Comparison of ENCODE assay signal across 8 cellular contexts in genomic region chr6:63635165-63635562, GRCh38. TPM values are rescaled to one million over a fixed set of nuclear protein-coding genes. Genes with fewer than 3 reads are reported as not detected.
DNase-seq lines count a peak whose midpoint lies in the region; ATAC-seq and TF ChIP-seq lines count a peak whose summit lies in the region.

No MANE protein-coding gene starts in this region.

- peak overlapping the region; percentile 66 for H3K4me2 ChIP-seq in OCI-LY1 (ENCODE audit: low read length)

- TF ChIP-seq CTCF in OCI-LY1 (IDR thresholded peaks at IDR 0.05; ENCODE audit: low read length) (no peak), osteocyte (IDR thresholded peaks at IDR 0.05) (no peak)

- peak overlapping the region; percentile 99 to 100 for H3K27ac Mint-ChIP-seq in effector memory CD8-positive, alpha-beta T cell
- peak overlapping the region; percentile 70 for H3K27ac Mint-ChIP-seq in osteocyte (ENCODE audit: unreplicated experiment)

- ATAC-seq in effector memory CD8-positive, alpha-beta T cell (replicated peaks): no peak

- H3K27me3 ChIP-seq in HAP-1 (ENCODE audit: low read depth) (no peaks in the 10 kb centered on the region), OCI-LY1 (ENCODE audit: insufficient read depth, low read length) (no peaks in the 10 kb centered on the region)

- peaks cover 0 to 5% of the 10 kb centered on the region in 2 donors for H3K27me3 Mint-ChIP-seq in effector memory CD8-positive, alpha-beta T cell
- H3K27me3 Mint-ChIP-seq in osteocyte (ENCODE audit: unreplicated experiment): peaks cover 29% of the 10 kb centered on the region

- H3F3A ChIP-seq in OCI-LY1 (ENCODE audit: insufficient read depth, low read length): no peaks in the 10 kb centered on the region; the same call in 1 of the 2 replicates

- H3K36me3 ChIP-seq in ES-I3 (ENCODE audit: insufficient read depth, low read length): no peaks in the 10 kb centered on the region
- no peaks in the 10 kb centered on the region; the same call in 1 of the 2 replicates for H3K36me3 ChIP-seq in HAP-1 (replicated peaks)
- H3K36me3 ChIP-seq in OCI-LY1 (ENCODE audit: insufficient read depth, low read length): no peaks in the 10 kb centered on the region

- H3K9ac ChIP-seq in ES-I3 (ENCODE audit: low read depth, low read length): peak overlapping the region; percentile 74
- peak overlapping the region; percentile 91 for H3K9ac ChIP-seq in OCI-LY1 (ENCODE audit: low read length)

- H3K36me3 Mint-ChIP-seq in effector memory CD8-positive, alpha-beta T cell (ENCODE audit: insufficient read depth): peaks cover 20% of the 10 kb centered on the region
- no peaks in the 10 kb centered on the region for H3K36me3 Mint-ChIP-seq in osteocyte (ENCODE audit: unreplicated experiment)

- in situ Hi-C loops in HAP-1 (cut with MboI; ENCODE audit: low sequenced_read_pairs): no loop called here

- H3K9me3 ChIP-seq in ES-I3 (ENCODE audit: control insufficient read depth, insufficient read depth, low read length) (no peaks in the 10 kb centered on the region), HAP-1 (no peaks in the 10 kb centered on the region), OCI-LY1 (ENCODE audit: low read length) (no peaks in the 10 kb centered on the region)

- H3K27ac ChIP-seq in OCI-LY1 (ENCODE audit: low read depth, low read length, poor library complexity, severe bottlenecking): no peak overlapping the region

- H3K9me2 ChIP-seq in OCI-LY1 (ENCODE audit: low read depth, low read length): no peaks in the 10 kb centered on the region

- H3K4me3 ChIP-seq in HAP-1 (peak overlapping the region; percentile 86), OCI-LY1 (ENCODE audit: low read depth, low read length, poor library complexity, severe bottlenecking) (peak overlapping the region; percentile 96)

- no peaks in the 10 kb centered on the region for H4K20me1 ChIP-seq in OCI-LY1 (ENCODE audit: insufficient read depth, low read length)

- peaks cover 22 to 36% of the 10 kb centered on the region in 2 donors for H3K4me1 Mint-ChIP-seq in effector memory CD8-positive, alpha-beta T cell (ENCODE audit: low read depth in 2 of 2)
- peaks cover 46% of the 10 kb centered on the region for H3K4me1 Mint-ChIP-seq in osteocyte (ENCODE audit: unreplicated experiment)

- H2AFZ ChIP-seq in OCI-LY1 (ENCODE audit: low read length): peak overlapping the region; percentile 52

- peak overlapping the region; percentile 98 to 99 for H3K4me3 Mint-ChIP-seq in effector memory CD8-positive, alpha-beta T cell
- peak overlapping the region; percentile 97 for H3K4me3 Mint-ChIP-seq in osteocyte (ENCODE audit: unreplicated experiment)

- H3K4me1 ChIP-seq in ES-I3 (ENCODE audit: insufficient read depth, low read length) (peaks cover 19% of the 10 kb centered on the region; the same call in 1 of the 2 replicates), HAP-1 (peaks cover 21% of the 10 kb centered on the region), OCI-LY1 (ENCODE audit: insufficient read depth, low read length, severe bottlenecking) (peaks cover 40% of the 10 kb centered on the region)

- H3K9me3 Mint-ChIP-seq in effector memory CD8-positive, alpha-beta T cell: no peaks in the 10 kb centered on the region
- H3K9me3 Mint-ChIP-seq in osteocyte (ENCODE audit: unreplicated experiment): no peaks in the 10 kb centered on the region

- DNase-seq in HAP-1 (ENCODE audit: low spot score in 2 of 2) (no peak), osteocyte (ENCODE audit: extremely low spot score, unreplicated experiment) (no peak), NAMALWA (ENCODE audit: low spot score) (no peak), COR-L47 (lab: John Stamatoyannopoulos, UW) (no peak)
- DNase-seq in effector memory CD8-positive, alpha-beta T cell: no peak
- no peak for DNase-seq in activated CD4-positive, CD25-positive, alpha-beta regulatory T cell treated with anti-CD3 and anti-CD28 coated beads, Interleukin-2, amount 50 U/mL, for 72 hours

- peaks cover 39% of the 10 kb centered on the region for H3K79me2 ChIP-seq in OCI-LY1 (ENCODE audit: insufficient read depth, low read length)

RNA-seq across cellular contexts. Expression of gene PHF3, which starts 0.4 kb away (rescaled TPM):
- 45.9 and 51.5 TPM in 2 replicates for total RNA-seq in osteocyte
